In genomic region chr12:24066097-24066496, GRCh38 we compare ENCODE assay signal across 27 cellular contexts.
"Had no signal": no experiment of that assay in that cellular context is flagged by ENCODE, and none has a peak within 500 bp of the region (broad histone marks: within the 10 kb centered on the region; RNA-seq: fewer than 3 reads in every experiment).

No MANE protein-coding gene starts in this region.

- H3K27me3 ChIP-seq: ascending aorta, esophagus squamous epithelium had no signal

- H3K27ac ChIP-seq: dorsolateral prefrontal cortex, epithelial cell of prostate, esophagus squamous epithelium, VCaP had no signal

- H3K9me3 ChIP-seq: ascending aorta, esophagus squamous epithelium had no signal

- H3K36me3 ChIP-seq: ascending aorta, esophagus squamous epithelium had no signal

- ATAC-seq: activated naive CD4-positive, alpha-beta T cell treated with anti-CD3 and anti-CD28 coated beads, Interleukin-2, amount 50 U/mL, for 72 hours; activated T-cell treated with anti-CD3 and anti-CD28 coated beads, Interleukin-2, amount 50 U/mL, for 72 hours; effector memory CD8-positive, alpha-beta T cell; WTC11 had no signal

- FAIRE-seq: bronchial epithelial cell, TTC549 had no signal

- DNase-seq: activated CD4-positive, alpha-beta memory T cell treated with anti-CD3 and anti-CD28 coated beads, Interleukin-2, amount 10 ng/mL, durations not matched to agents 7 days and 5 days; activated CD4-positive, alpha-beta T cell treated with anti-CD3 and anti-CD28 coated beads for 1 hour; activated CD4-positive, alpha-beta T cell treated with anti-CD3 and anti-CD28 coated beads for 4 hours; activated CD4-positive, alpha-beta T cell treated with anti-CD3 and anti-CD28 coated beads, Interleukin-2, amount 10 ng/mL, durations not matched to agents 7 days and 5 days; activated CD4-positive, alpha-beta T cell treated with anti-CD3 and anti-CD28 coated beads, Interleukin-2, amount 50 U/mL, for 4 hours; activated CD8-positive, alpha-beta memory T cell treated with anti-CD3 and anti-CD28 coated beads, Interleukin-2, amount 50 U/mL, for 48 hours; activated gamma-delta T cell; activated naive CD4-positive, alpha-beta T cell; activated naive CD4-positive, alpha-beta T cell treated with anti-CD3 and anti-CD28 coated beads, Interleukin-2, amount 10 ng/mL, durations not matched to agents 7 days and 5 days; activated naive CD8-positive, alpha-beta T cell treated with anti-CD3 and anti-CD28 coated beads, Interleukin-2, amount 10 ng/mL, durations not matched to agents 7 days and 5 days; activated T-cell treated with anti-CD3 and anti-CD28 coated beads for 4 hours; activated T-cell treated with anti-CD3 and anti-CD28 coated beads, Interleukin-2, amount 50 U/mL, for 24 hours; activated T-cell treated with anti-CD3 and anti-CD28 coated beads, Interleukin-2, amount 50 U/mL, for 72 hours; dorsolateral prefrontal cortex; effector memory CD8-positive, alpha-beta T cell; esophagus squamous epithelium; foreskin melanocyte; head of caudate nucleus; T-helper 9 cell had no signal

- H3K4me3 ChIP-seq: ascending aorta, coronary artery, dorsolateral prefrontal cortex, esophagus squamous epithelium had no signal
